21 cellular contexts compared by ENCODE assay signal in genomic region chr21:17805966-17806365, GRCh38. TPM values are rescaled to one million over a fixed set of nuclear protein-coding genes. Genes with fewer than 3 reads are reported as not detected.
DNase-seq lines count a peak whose midpoint lies in the region; ATAC-seq and TF ChIP-seq lines count a peak whose summit lies in the region.
"Had no signal": no experiment of that assay in that cellular context is flagged by ENCODE, and none has a peak within 500 bp of the region (broad histone marks: within the 10 kb centered on the region; RNA-seq: fewer than 3 reads in every experiment).

No MANE protein-coding gene starts in this region.

- H3K9me3 Mint-ChIP-seq in T-helper 1 cell treated with Interleukin-12 subunit alpha and Interleukin-12 subunit beta and Interleukin-4 antibody, amounts not matched to agents 30 μg/mL and 1 μg/mL, for 36 hours: peaks cover 37% of the 10 kb centered on the region
- H3K9me3 Mint-ChIP-seq in activated naive CD4-positive, alpha-beta T cell treated with anti-CD3 and anti-CD28 coated beads for 36 hours: peaks cover 28% of the 10 kb centered on the region
- H3K9me3 Mint-ChIP-seq in activated naive CD8-positive, alpha-beta T cell treated with anti-CD3 and anti-CD28 coated beads, Interleukin-2, amount 10 ng/mL, durations not matched to agents 7 days and 5 days: peaks cover 17% of the 10 kb centered on the region

- CTCF ChIA-PET in activated naive CD4-positive, alpha-beta T cell treated with anti-CD3 and anti-CD28 coated beads for 36 hours (lab: Charles Lee): interaction anchor here (0.9 to 1.9 kb wide), 3 partner anchors 10 to 116 kb away, joined by 3 to 5 read pairs (median 4); no protein-coding TSS in a partner anchor

- H3K27ac Mint-ChIP-seq in T-helper 1 cell treated with Interleukin-12 subunit alpha and Interleukin-12 subunit beta and Interleukin-4 antibody, amounts not matched to agents 30 μg/mL and 1 μg/mL, for 36 hours: peak overlapping the region; percentile 56
- H3K27ac Mint-ChIP-seq in activated naive CD4-positive, alpha-beta T cell treated with anti-CD3 and anti-CD28 coated beads for 36 hours: peak overlapping the region; percentile 32
- H3K27ac Mint-ChIP-seq in activated naive CD8-positive, alpha-beta T cell treated with anti-CD3 and anti-CD28 coated beads, Interleukin-2, amount 10 ng/mL, durations not matched to agents 7 days and 5 days: peak overlapping the region; percentile 71

- ATAC-seq in activated naive CD8-positive, alpha-beta T cell treated with anti-CD3 and anti-CD28 coated beads, Interleukin-2, amount 10 ng/mL, durations not matched to agents 7 days and 5 days (ENCODE audit: low read depth): no peak
- ATAC-seq: GM12878 had no signal

- H3K27ac ChIP-seq in osteoblast (ENCODE audit: low read depth, low read length): no peak overlapping the region
- no peak overlapping the region for H3K27ac ChIP-seq in transverse colon
- H3K27ac ChIP-seq: 22Rv1, KMS-11, PC-9 had no signal

- no peaks in the 10 kb centered on the region for H3K27me3 ChIP-seq in osteoblast (ENCODE audit: insufficient read depth, low read length)
- H3K27me3 ChIP-seq in transverse colon: no peaks in the 10 kb centered on the region
- H3K27me3 ChIP-seq: BE2C had no signal

- no peak overlapping the region for H3K4me2 ChIP-seq in osteoblast (ENCODE audit: insufficient read depth, low read length)
- H3K4me2 ChIP-seq: KMS-11, PC-9 had no signal

- H3K4me3 ChIP-seq in osteoblast (ENCODE audit: insufficient read depth, low read length): no peak overlapping the region
- no peak overlapping the region for H3K4me3 ChIP-seq in transverse colon
- H3K4me3 ChIP-seq: GM12878, HAP-1, PC-9 had no signal

- peaks cover 26% of the 10 kb centered on the region for H3K4me1 Mint-ChIP-seq in T-helper 1 cell treated with Interleukin-12 subunit alpha and Interleukin-12 subunit beta and Interleukin-4 antibody, amounts not matched to agents 30 μg/mL and 1 μg/mL, for 36 hours (ENCODE audit: low read depth)
- peaks cover 53% of the 10 kb centered on the region for H3K4me1 Mint-ChIP-seq in activated naive CD4-positive, alpha-beta T cell treated with anti-CD3 and anti-CD28 coated beads for 36 hours (ENCODE audit: low read depth)
- peaks cover 22% of the 10 kb centered on the region for H3K4me1 Mint-ChIP-seq in activated naive CD8-positive, alpha-beta T cell treated with anti-CD3 and anti-CD28 coated beads, Interleukin-2, amount 10 ng/mL, durations not matched to agents 7 days and 5 days

- peak overlapping the region; percentile 24 for H2AFZ ChIP-seq in osteoblast (ENCODE audit: low read length)
- H2AFZ ChIP-seq: PC-9 had no signal

- H3K9me3 ChIP-seq in osteoblast (ENCODE audit: low read depth, low read length) (peaks cover 7% of the 10 kb centered on the region), transverse colon (peaks cover 6 to 8% of the 10 kb centered on the region in 2 donors)

- H3K4me1 ChIP-seq in osteoblast (ENCODE audit: insufficient read depth, low read length) (peaks cover 8% of the 10 kb centered on the region), transverse colon (no peaks in the 10 kb centered on the region)
- H3K4me1 ChIP-seq: HAP-1 had no signal

- H3K36me3 ChIP-seq in osteoblast (ENCODE audit: insufficient read depth, low read length) (peaks cover 15% of the 10 kb centered on the region), transverse colon (peaks cover 0 to 28% (median 13%) of the 10 kb centered on the region in 4 donors)

- TF ChIP-seq POLR2A in transverse colon (IDR thresholded peaks at IDR 0.05): no peak

- peaks cover 75% of the 10 kb centered on the region for H3K36me3 Mint-ChIP-seq in T-helper 1 cell treated with Interleukin-12 subunit alpha and Interleukin-12 subunit beta and Interleukin-4 antibody, amounts not matched to agents 30 μg/mL and 1 μg/mL, for 36 hours (ENCODE audit: low read depth)
- peaks cover 70% of the 10 kb centered on the region for H3K36me3 Mint-ChIP-seq in activated naive CD4-positive, alpha-beta T cell treated with anti-CD3 and anti-CD28 coated beads for 36 hours (ENCODE audit: low read depth)
- H3K36me3 Mint-ChIP-seq in activated naive CD8-positive, alpha-beta T cell treated with anti-CD3 and anti-CD28 coated beads, Interleukin-2, amount 10 ng/mL, durations not matched to agents 7 days and 5 days: peaks cover 84% of the 10 kb centered on the region

- DNase-seq in T-helper 1 cell: no peak
- DNase-seq in activated naive CD4-positive, alpha-beta T cell treated with anti-CD3 and anti-CD28 coated beads for 36 hours: no peak
- DNase-seq in activated naive CD4-positive, alpha-beta T cell treated with Interleukin-2 at 50 U/mL for 16 hours: no peak
- no peak for DNase-seq in activated naive CD8-positive, alpha-beta T cell treated with anti-CD3 and anti-CD28 coated beads, Interleukin-2, amount 10 ng/mL, durations not matched to agents 7 days and 5 days
- DNase-seq in osteoblast (ENCODE audit: insufficient read length, low spot score, missing footprints): no peak
- DNase-seq in transverse colon: no peak
- no peak for DNase-seq in medulla oblongata (ENCODE audit: extremely low spot score)
- DNase-seq: BE2C, DMS 273 treated with DMSO at 0.1 percent for 48 hours, GDM1, NCI-H1092, NCI-H146, NCI-H2081, NCI-H510A, NCI-H82, PC-9 had no signal

- intact Hi-C loops in activated naive CD4-positive, alpha-beta T cell treated with anti-CD3 and anti-CD28 coated beads for 36 hours (cut with micrococcal nuclease): loop anchor here (1.0 kb wide), 2 partner anchors 12 to 22 kb away; no protein-coding TSS in a partner anchor
- intact Hi-C loops in transverse colon (cut with DNase I; ENCODE audit: low total_unique reads): no loop called here

- in situ Hi-C loops in transverse colon (cut with MboI; ENCODE audit: low pct_ligation_motif_present in 1 of 4, low pct_unique_long_range_greater_than_20kb in 1 of 4, low sequenced_read_pairs in 3 of 4): no loop called here

- H3K27me3 Mint-ChIP-seq in T-helper 1 cell treated with Interleukin-12 subunit alpha and Interleukin-12 subunit beta and Interleukin-4 antibody, amounts not matched to agents 30 μg/mL and 1 μg/mL, for 36 hours (ENCODE audit: low read depth): no peaks in the 10 kb centered on the region
- H3K27me3 Mint-ChIP-seq in activated naive CD4-positive, alpha-beta T cell treated with anti-CD3 and anti-CD28 coated beads for 36 hours (ENCODE audit: low read depth): no peaks in the 10 kb centered on the region
- H3K27me3 Mint-ChIP-seq in activated naive CD8-positive, alpha-beta T cell treated with anti-CD3 and anti-CD28 coated beads, Interleukin-2, amount 10 ng/mL, durations not matched to agents 7 days and 5 days: no peaks in the 10 kb centered on the region

- H3K4me3 Mint-ChIP-seq in T-helper 1 cell treated with Interleukin-12 subunit alpha and Interleukin-12 subunit beta and Interleukin-4 antibody, amounts not matched to agents 30 μg/mL and 1 μg/mL, for 36 hours: no peak overlapping the region
- H3K4me3 Mint-ChIP-seq in activated naive CD4-positive, alpha-beta T cell treated with anti-CD3 and anti-CD28 coated beads for 36 hours: no peak overlapping the region
- no peak overlapping the region for H3K4me3 Mint-ChIP-seq in activated naive CD8-positive, alpha-beta T cell treated with anti-CD3 and anti-CD28 coated beads, Interleukin-2, amount 10 ng/mL, durations not matched to agents 7 days and 5 days

- no peak for TF ChIP-seq CTCF in osteoblast (IDR thresholded peaks at IDR 0.05; ENCODE audit: extremely low read depth, low read depth, low read length)
- no peak for TF ChIP-seq CTCF in transverse colon (IDR thresholded peaks at IDR 0.05)

- no peaks in the 10 kb centered on the region for H3K79me2 ChIP-seq in osteoblast (ENCODE audit: insufficient read depth, low read length)

- TF ChIP-seq EP300 in transverse colon (IDR thresholded peaks at IDR 0.05; ENCODE audit: low read depth): no peak

- WGBS in transverse colon (ENCODE audit: low coverage in 1 of 2), 2 donors: 93 to 100% methylated on average over 2 to 4 of the region's 4 CpGs

- POLR2A ChIA-PET in activated naive CD8-positive, alpha-beta T cell treated with anti-CD3 and anti-CD28 coated beads, Interleukin-2, amount 10 ng/mL, durations not matched to agents 7 days and 5 days (lab: Charles Lee): interaction anchor here (1.2 kb wide), 1 partner anchor 10 kb away, joined by 3 read pairs; no protein-coding TSS in a partner anchor

- no peaks in the 10 kb centered on the region for H4K20me1 ChIP-seq in osteoblast (ENCODE audit: insufficient read depth, low read length)

RNA-seq across cellular contexts. Expression of gene C21orf91, which starts 13.2 kb away (rescaled TPM):
- total RNA-seq in activated naive CD4-positive, alpha-beta T cell treated with anti-CD3 and anti-CD28 coated beads for 36 hours: 10 to 100 TPM; 25.6 to 25.8 TPM
- 10 to 100 TPM; 67.9 to 75.2 TPM for total RNA-seq in activated naive CD8-positive, alpha-beta T cell treated with anti-CD3 and anti-CD28 coated beads, Interleukin-2, amount 10 ng/mL, durations not matched to agents 7 days and 5 days
- total RNA-seq in osteoblast (18.1 and 19.7 TPM in 2 replicates), transverse colon (10 to 100 TPM in 1 of 4 donors, 1 to 10 TPM in 3; 3.2 to 10.8 (median 5.6) TPM)
